ENCODE assay signal across 13 cellular contexts in genomic region chr20:53857723-53858236, GRCh38.
DNase-seq lines count a peak whose midpoint lies in the region; ATAC-seq and TF ChIP-seq lines count a peak whose summit lies in the region.
"Had no signal": no experiment of that assay in that cellular context is flagged by ENCODE, and none has a peak within 500 bp of the region (broad histone marks: within the 10 kb centered on the region; RNA-seq: fewer than 3 reads in every experiment).

No MANE protein-coding gene starts in this region.

- intact Hi-C loops in CD4-positive, alpha-beta T cell (cut with DNase I, micrococcal nuclease), result loop anchor here in 1 of 2 experiments (5.0 kb wide), 1 partner anchor 115 kb away; no protein-coding TSS in a partner anchor
- intact Hi-C loops in naive thymus-derived CD4-positive, alpha-beta T cell (cut with micrococcal nuclease), result no loop called here

- H3K27ac ChIP-seq in CD4-positive, alpha-beta T cell (ENCODE audit: low read depth, low read length), result no peak overlapping the region
- H3K27ac ChIP-seq in naive thymus-derived CD4-positive, alpha-beta T cell (ENCODE audit: low read depth, low read length), result no peak overlapping the region

- no peak overlapping the region for H3K4me3 Mint-ChIP-seq in CD4-positive, alpha-beta T cell
- H3K4me3 Mint-ChIP-seq in chondrocyte (ENCODE audit: unreplicated experiment), result no peak overlapping the region
- H3K4me3 Mint-ChIP-seq in naive thymus-derived CD4-positive, alpha-beta T cell, result peak overlapping the region in 1 of 10 donors; percentile 8
- H3K4me3 Mint-ChIP-seq in activated CD4-positive, alpha-beta memory T cell treated with anti-CD3 and anti-CD28 coated beads, Interleukin-2, amount 10 ng/mL, durations not matched to agents 7 days and 5 days, result no peak overlapping the region
- H3K4me3 Mint-ChIP-seq in T-helper 2 cell treated with Interferon-gamma antibody and Interleukin-4, amounts not matched to agents 5 μg/mL and 100 μg/mL, for 36 hours, result no peak overlapping the region

- peaks cover 32% of the 10 kb centered on the region for H3K4me1 Mint-ChIP-seq in CD4-positive, alpha-beta T cell (ENCODE audit: low read depth)
- H3K4me1 Mint-ChIP-seq in chondrocyte (ENCODE audit: low read depth), result no peaks in the 10 kb centered on the region
- H3K4me1 Mint-ChIP-seq in naive thymus-derived CD4-positive, alpha-beta T cell, result peaks cover 21 to 39% (median 35%) of the 10 kb centered on the region in 7 donors
- peaks cover 14% of the 10 kb centered on the region for H3K4me1 Mint-ChIP-seq in activated CD4-positive, alpha-beta memory T cell treated with anti-CD3 and anti-CD28 coated beads, Interleukin-2, amount 10 ng/mL, durations not matched to agents 7 days and 5 days
- H3K4me1 Mint-ChIP-seq in T-helper 2 cell treated with Interferon-gamma antibody and Interleukin-4, amounts not matched to agents 5 μg/mL and 100 μg/mL, for 36 hours (ENCODE audit: low read depth), result peaks cover 29% of the 10 kb centered on the region

- in situ Hi-C loops in GM13977 (cut with MboI; ENCODE audit: low pct_unique_long_range_greater_than_20kb, low sequenced_read_pairs, unreplicated experiment), result no loop called here

- POLR2A ChIA-PET in CD4-positive, alpha-beta T cell (lab: Charles Lee), result interaction anchor here (1.3 kb wide), 1 partner anchor 8 kb away, joined by 6 read pairs; no protein-coding TSS in a partner anchor
- POLR2A ChIA-PET in naive thymus-derived CD4-positive, alpha-beta T cell (lab: Charles Lee), result interaction anchor here (0.6 to 2.8 kb wide), 5 partner anchors 9 to 29 kb away, joined by 3 to 19 read pairs (median 3); no protein-coding TSS in a partner anchor
- POLR2A ChIA-PET in activated CD4-positive, alpha-beta memory T cell treated with anti-CD3 and anti-CD28 coated beads, Interleukin-2, amount 10 ng/mL, durations not matched to agents 7 days and 5 days (lab: Charles Lee), result no interaction called here

- no peaks in the 10 kb centered on the region for H3K27me3 Mint-ChIP-seq in CD4-positive, alpha-beta T cell
- H3K27me3 Mint-ChIP-seq in chondrocyte (ENCODE audit: low read depth), result no peaks in the 10 kb centered on the region
- H3K27me3 Mint-ChIP-seq in naive thymus-derived CD4-positive, alpha-beta T cell, result no peaks in the 10 kb centered on the region
- no peaks in the 10 kb centered on the region for H3K27me3 Mint-ChIP-seq in activated CD4-positive, alpha-beta memory T cell treated with anti-CD3 and anti-CD28 coated beads, Interleukin-2, amount 10 ng/mL, durations not matched to agents 7 days and 5 days
- H3K27me3 Mint-ChIP-seq in T-helper 2 cell treated with Interferon-gamma antibody and Interleukin-4, amounts not matched to agents 5 μg/mL and 100 μg/mL, for 36 hours (ENCODE audit: low read depth), result no peaks in the 10 kb centered on the region

- H3K9me3 ChIP-seq in CD4-positive, alpha-beta T cell (ENCODE audit: control insufficient read depth, low read length), result no peaks in the 10 kb centered on the region
- H3K9me3 ChIP-seq in naive thymus-derived CD4-positive, alpha-beta T cell (ENCODE audit: control insufficient read depth in 2 of 3, low read length in 3 of 3), result no peaks in the 10 kb centered on the region

- H3K36me3 Mint-ChIP-seq in CD4-positive, alpha-beta T cell (ENCODE audit: low read depth), result no peaks in the 10 kb centered on the region
- no peaks in the 10 kb centered on the region for H3K36me3 Mint-ChIP-seq in chondrocyte (ENCODE audit: low read depth)
- H3K36me3 Mint-ChIP-seq in naive thymus-derived CD4-positive, alpha-beta T cell, result no peaks in the 10 kb centered on the region
- no peaks in the 10 kb centered on the region for H3K36me3 Mint-ChIP-seq in activated CD4-positive, alpha-beta memory T cell treated with anti-CD3 and anti-CD28 coated beads, Interleukin-2, amount 10 ng/mL, durations not matched to agents 7 days and 5 days (ENCODE audit: low read depth)
- H3K36me3 Mint-ChIP-seq in T-helper 2 cell treated with Interferon-gamma antibody and Interleukin-4, amounts not matched to agents 5 μg/mL and 100 μg/mL, for 36 hours (ENCODE audit: low read depth), result no peaks in the 10 kb centered on the region

- CTCF ChIA-PET in CD4-positive, alpha-beta T cell (lab: Charles Lee), result no interaction called here
- CTCF ChIA-PET in naive thymus-derived CD4-positive, alpha-beta T cell (lab: Charles Lee), result interaction anchor here (1.2 kb wide), 1 partner anchor 280 kb away, joined by 3 read pairs; no protein-coding TSS in a partner anchor
- CTCF ChIA-PET in activated CD4-positive, alpha-beta memory T cell treated with anti-CD3 and anti-CD28 coated beads, Interleukin-2, amount 10 ng/mL, durations not matched to agents 7 days and 5 days (lab: Charles Lee), result interaction anchor here (0.9 to 1.5 kb wide), 2 partner anchors 8 to 58 kb away, joined by 4 to 7 read pairs; no protein-coding TSS in a partner anchor

- ATAC-seq in CD4-positive, alpha-beta T cell (ENCODE audit: poor library complexity), result no peak
- ATAC-seq in naive thymus-derived CD4-positive, alpha-beta T cell, result no peak
- no peak for ATAC-seq in GM21515 (IDR thresholded peaks at IDR 0.05; ENCODE audit: unreplicated experiment)
- ATAC-seq: stimulated activated naive CD8-positive, alpha-beta T cell treated with anti-CD3 and anti-CD28 coated beads, Interleukin-15, Interleukin-2, amounts not matched to agents 100 U/mL and 50 U/mL, for 24 hours had no signal

- DNase-seq in CD4-positive, alpha-beta T cell, result no peak
- peak; percentile 70 for DNase-seq in NCI-H1105 treated with DMSO at 0.1 percent for 48 hours (lab: John Stamatoyannopoulos, UW)
- DNase-seq in chondrocyte (ENCODE audit: low spot score), result no peak
- no peak for DNase-seq in naive thymus-derived CD4-positive, alpha-beta T cell
- DNase-seq in GM13977 (ENCODE audit: low spot score), result no peak
- DNase-seq in activated CD4-positive, alpha-beta memory T cell treated with anti-CD3 and anti-CD28 coated beads, Interleukin-2, amount 10 ng/mL, durations not matched to agents 7 days and 5 days, result no peak
- no peak for DNase-seq in T-helper 2 cell treated with Interferon-gamma antibody and Interleukin-4, amounts not matched to agents 5 μg/mL and 100 μg/mL, for 36 hours (ENCODE audit: low spot score)
- DNase-seq: activated effector memory CD4-positive, alpha-beta T cell treated with anti-CD3 and anti-CD28 coated beads, Interleukin-2, amount 50 U/mL, for 16 hours; Kasumi-1; NCI-H774; stimulated activated naive CD8-positive, alpha-beta T cell treated with anti-CD3 and anti-CD28 coated beads, Interleukin-15, Interleukin-2, amounts not matched to agents 100 U/mL and 50 U/mL, for 24 hours; T-helper 9 cell had no signal

- H3K4me3 ChIP-seq in naive thymus-derived CD4-positive, alpha-beta T cell (ENCODE audit: low read length), result no peak overlapping the region

- no peaks in the 10 kb centered on the region for H3K27me3 ChIP-seq in CD4-positive, alpha-beta T cell (ENCODE audit: control insufficient read depth, insufficient read depth, low read length)
- no peaks in the 10 kb centered on the region for H3K27me3 ChIP-seq in naive thymus-derived CD4-positive, alpha-beta T cell (ENCODE audit: control insufficient read depth in 2 of 2, insufficient read depth in 2 of 2, low read length in 2 of 2)

- H3K4me1 ChIP-seq in naive thymus-derived CD4-positive, alpha-beta T cell (ENCODE audit: control insufficient read depth in 2 of 2, insufficient read depth in 2 of 2, low read length in 2 of 2), result no peaks in the 10 kb centered on the region

- H3K9me3 Mint-ChIP-seq in CD4-positive, alpha-beta T cell, result no peaks in the 10 kb centered on the region
- no peaks in the 10 kb centered on the region for H3K9me3 Mint-ChIP-seq in chondrocyte (ENCODE audit: low read depth)
- H3K9me3 Mint-ChIP-seq in naive thymus-derived CD4-positive, alpha-beta T cell, result no peaks in the 10 kb centered on the region
- no peaks in the 10 kb centered on the region for H3K9me3 Mint-ChIP-seq in activated CD4-positive, alpha-beta memory T cell treated with anti-CD3 and anti-CD28 coated beads, Interleukin-2, amount 10 ng/mL, durations not matched to agents 7 days and 5 days
- H3K9me3 Mint-ChIP-seq in T-helper 2 cell treated with Interferon-gamma antibody and Interleukin-4, amounts not matched to agents 5 μg/mL and 100 μg/mL, for 36 hours, result no peaks in the 10 kb centered on the region

- no peaks in the 10 kb centered on the region for H3K36me3 ChIP-seq in naive thymus-derived CD4-positive, alpha-beta T cell (ENCODE audit: control insufficient read depth in 2 of 3, insufficient read depth in 3 of 3, low read length in 3 of 3)

- no peak for TF ChIP-seq CTCF in CD4-positive, alpha-beta T cell (IDR thresholded peaks at IDR 0.05)
- TF ChIP-seq CTCF in chondrocyte (IDR thresholded peaks at IDR 0.05) (no peak), GM13977 (IDR thresholded peaks at IDR 0.05; ENCODE audit: extremely low read depth, insufficient read depth, missing control alignments) (no peak)

- peak overlapping the region; percentile 36 for H3K27ac Mint-ChIP-seq in CD4-positive, alpha-beta T cell
- H3K27ac Mint-ChIP-seq in chondrocyte (ENCODE audit: unreplicated experiment), result peak overlapping the region; percentile 8
- H3K27ac Mint-ChIP-seq in naive thymus-derived CD4-positive, alpha-beta T cell, result peak overlapping the region in 6 of 9 donors; percentile 12 to 59 (median 44)
- H3K27ac Mint-ChIP-seq in activated CD4-positive, alpha-beta memory T cell treated with anti-CD3 and anti-CD28 coated beads, Interleukin-2, amount 10 ng/mL, durations not matched to agents 7 days and 5 days, result no peak overlapping the region
- no peak overlapping the region for H3K27ac Mint-ChIP-seq in T-helper 2 cell treated with Interferon-gamma antibody and Interleukin-4, amounts not matched to agents 5 μg/mL and 100 μg/mL, for 36 hours

Comparison
In these comparisons a context has a peak if more than half of its experiments do, and no peak if none do; other contexts are left out.
1. H3K27ac Mint-ChIP-seq: peak in CD4-positive, alpha-beta T cell (single experiment), chondrocyte (single experiment) and naive thymus-derived CD4-positive, alpha-beta T cell (6 of 9); none in activated CD4-positive, alpha-beta memory T cell treated with anti-CD3 and anti-CD28 coated beads, Interleukin-2, amount 10 ng/mL, durations not matched to agents 7 days and 5 days (single experiment) and T-helper 2 cell treated with Interferon-gamma antibody and Interleukin-4, amounts not matched to agents 5 μg/mL and 100 μg/mL, for 36 hours (single experiment).